In genomic region chr19:19459707-19460251, GRCh38 we compare ENCODE assay signal across 8 cellular contexts. TPM values are rescaled to one million over a fixed set of nuclear protein-coding genes. Genes with fewer than 3 reads are reported as not detected.
DNase-seq lines count a peak whose midpoint lies in the region; ATAC-seq and TF ChIP-seq lines count a peak whose summit lies in the region.

No MANE protein-coding gene starts in this region.

- H3F3A ChIP-seq in smooth muscle cell (ENCODE audit: low read depth) (peaks cover 5% of the 10 kb centered on the region), MM.1S (ENCODE audit: insufficient read depth, low read length) (0 out of 2 replicates have a peak, but pooled peaks cover 5% of the 10 kb centered on the region)

- no peaks in the 10 kb centered on the region for H3K9me2 ChIP-seq in MM.1S (replicated peaks; ENCODE audit: insufficient read depth, low read length)

- H3K27ac ChIP-seq in smooth muscle cell (ENCODE audit: low read depth), result peak overlapping the region; percentile 85
- no peak overlapping the region for H3K27ac ChIP-seq in MM.1S (ENCODE audit: low read length)

- H2AFZ ChIP-seq in smooth muscle cell (ENCODE audit: low read depth) (no peak overlapping the region), MM.1S (ENCODE audit: low read length) (no peak overlapping the region)

- ATAC-seq in GM18868 (IDR thresholded peaks at IDR 0.05; ENCODE audit: unreplicated experiment) (peak; percentile 56), sciatic nerve (no peak)

- H3K4me3 ChIP-seq in foreskin fibroblast (ENCODE audit: low read depth in 1 of 2, low read length in 2 of 2) (no peak overlapping the region), smooth muscle cell (no peak overlapping the region), MM.1S (ENCODE audit: low read length) (no peak overlapping the region)

- peaks cover 87% of the 10 kb centered on the region for H4K20me1 ChIP-seq in smooth muscle cell (ENCODE audit: low read depth)
- peaks cover 51% of the 10 kb centered on the region for H4K20me1 ChIP-seq in MM.1S (ENCODE audit: insufficient read depth, low read length)

- peak overlapping the region; percentile 78 for H3K4me2 ChIP-seq in smooth muscle cell
- H3K4me2 ChIP-seq in MM.1S (ENCODE audit: low read depth, low read length), result no peak overlapping the region

- H3K9ac ChIP-seq in smooth muscle cell (ENCODE audit: low read depth) (peak overlapping the region; percentile 11), MM.1S (ENCODE audit: low read length) (no peak overlapping the region)

- H3K4me1 ChIP-seq in smooth muscle cell (ENCODE audit: low read depth) (peaks cover 58% of the 10 kb centered on the region), MM.1S (ENCODE audit: low read length) (peaks cover 5% of the 10 kb centered on the region; the same call in 1 of the 2 replicates)

- DNase-seq in NCI-H69 (lab: John Stamatoyannopoulos, UW) (peak; percentile 18), activated T-cell treated with anti-CD3 and anti-CD28 coated beads for 1 hour (ENCODE audit: low read depth) (peak; percentile 41), foreskin fibroblast (peak; percentile 79), smooth muscle cell (lab: John Stamatoyannopoulos, UW; ENCODE audit: unreplicated experiment) (no peak), MM.1S (no peak), HuH-7 (ENCODE audit: low spot score) (no peak), sciatic nerve (ENCODE audit: low spot score) (no peak)

- WGBS in smooth muscle cell (ENCODE audit: low lambda C conversion rate), result 50% methylated on average over 8 of the region's 8 CpGs

- H3K9me3 ChIP-seq in smooth muscle cell (replicated peaks; ENCODE audit: low read depth) (no peaks in the 10 kb centered on the region), MM.1S (replicated peaks; ENCODE audit: insufficient read depth, low read length) (no peaks in the 10 kb centered on the region)

- TF ChIP-seq CTCF in foreskin fibroblast (IDR thresholded peaks at IDR 0.05; ENCODE audit: low read depth, low read length) (no peak), smooth muscle cell (IDR thresholded peaks at IDR 0.05; ENCODE audit: borderline replicate concordance, insufficient read depth, poor library complexity, severe bottlenecking) (no peak), MM.1S (IDR thresholded peaks at IDR 0.05; ENCODE audit: low read length) (no peak)

- intact Hi-C loops in sciatic nerve (cut with DNase I), result loop anchor here (10.0 kb wide), 1 partner anchor 55 kb away; the partner anchor contains the start of gene GATAD2A

- H3K36me3 ChIP-seq in smooth muscle cell (ENCODE audit: low read depth) (no peaks in the 10 kb centered on the region), MM.1S (replicated peaks; ENCODE audit: insufficient read depth, low read length) (peaks cover 3% of the 10 kb centered on the region; the same call in 1 of the 2 replicates)

- H3K79me2 ChIP-seq in smooth muscle cell (ENCODE audit: low read depth) (peaks cover 99% of the 10 kb centered on the region), MM.1S (ENCODE audit: low read length) (peaks cover 93% of the 10 kb centered on the region)

- H3K27me3 ChIP-seq in smooth muscle cell (ENCODE audit: low read depth) (no peaks in the 10 kb centered on the region), MM.1S (replicated peaks; ENCODE audit: insufficient read depth, low read length) (no peaks in the 10 kb centered on the region)

RNA-seq across cellular contexts. Expression of gene GATAD2A, which starts 54.3 kb away (rescaled TPM):
- total RNA-seq in smooth muscle cell (26.8 and 27.1 TPM in 2 replicates), sciatic nerve (57.7 TPM)
- polyA plus RNA-seq in smooth muscle cell, result 27.0 and 38.3 TPM in 2 replicates

RNA-seq across cellular contexts. Expression of gene TSSK6, which starts 55.6 kb away (rescaled TPM):
- total RNA-seq in smooth muscle cell, result 1.3 and 5.4 TPM in 2 replicates
- 0.31 and 0.49 TPM in 2 replicates for polyA plus RNA-seq in smooth muscle cell
- 1.3 TPM for total RNA-seq in sciatic nerve

RNA-seq across cellular contexts. Expression of gene NDUFA13, which starts 56.2 kb away (rescaled TPM):
- total RNA-seq in smooth muscle cell (42.3 and 51.8 TPM in 2 replicates), sciatic nerve (206 TPM)
- polyA plus RNA-seq in smooth muscle cell, result 559 and 575 TPM in 2 replicates

Comparison
In these comparisons a context has a peak if more than half of its experiments do, and no peak if none do; other contexts are left out.
1. DNase-seq: peak in NCI-H69 (single experiment), activated T-cell treated with anti-CD3 and anti-CD28 coated beads for 1 hour (single experiment) and foreskin fibroblast (2 of 2); none in smooth muscle cell (single experiment), MM.1S (single experiment), HuH-7 (single experiment) and sciatic nerve (single experiment).